25 cellular contexts compared by ENCODE assay signal in the genomic region with DNA sequence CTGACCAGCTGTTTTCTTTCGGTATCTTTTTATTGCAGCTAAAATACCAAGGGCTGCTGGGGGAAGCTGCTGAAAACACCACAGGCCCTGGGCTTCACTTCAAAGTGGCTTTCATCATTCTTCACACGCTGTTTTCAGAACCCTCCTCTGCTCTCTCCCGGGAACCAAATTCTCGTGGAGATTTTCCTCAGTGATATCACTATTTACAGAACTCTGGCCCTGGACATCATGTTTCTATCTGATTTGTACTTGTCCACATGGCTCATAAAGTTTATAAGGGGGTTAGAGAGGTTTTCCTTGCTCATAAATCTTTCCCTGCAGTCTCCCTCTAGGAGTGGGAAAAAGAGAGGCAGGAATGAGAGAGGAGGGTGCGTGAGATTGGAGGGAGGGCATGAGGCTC.
DNase-seq lines count a peak whose midpoint lies in the region; ATAC-seq, FAIRE-seq and TF ChIP-seq lines count a peak whose summit lies in the region.
"Had no signal": no experiment of that assay in that cellular context is flagged by ENCODE, and none has a peak within 500 bp of the region (broad histone marks: within the 10 kb centered on the region; RNA-seq: fewer than 3 reads in every experiment).

No MANE protein-coding gene starts in this region.

- POLR2A ChIA-PET in HEK293 (lab: Yijun Ruan, JAX) = no interaction called here

- FAIRE-seq in endometrium (lab: Jason Lieb, UNC) = peak; percentile 99
- FAIRE-seq: endothelial cell of umbilical vein, GM12878 had no signal

- no peak overlapping the region for H3K27ac ChIP-seq in HEK293 (ENCODE audit: extremely low read depth, low read depth, low read length)
- H3K27ac ChIP-seq: suprapubic skin, vagina had no signal

- no peak for DNase-seq in mucosa of descending colon
- no peak for DNase-seq in sciatic nerve (ENCODE audit: low spot score)
- DNase-seq in DMS53 (lab: John Stamatoyannopoulos, UW) = no peak
- no peak for DNase-seq in T1000 (lab: John Stamatoyannopoulos, UW)
- DNase-seq in mesenteric fat pad (ENCODE audit: low spot score) = no peak
- DNase-seq: activated B cell treated with CpG ODN at 0.5 μM for 24 hours, BE2C, DND-41, dorsolateral prefrontal cortex, head of caudate nucleus, HFFc6, KG1, mesendoderm, NCI-H1417 treated with DMSO at 0.1 percent for 48 hours, NCI-H2107, NCI-H446 treated with DMSO at 0.1 percent for 48 hours, OCI-M1 had no signal

- ATAC-seq in mucosa of descending colon (peak; percentile 20), sciatic nerve (peak; percentile 95), HG02870 (IDR thresholded peaks at IDR 0.05; ENCODE audit: unreplicated experiment) (no peak)
- ATAC-seq: GM12878 had no signal

- CTCF ChIA-PET in HEK293 (lab: Yijun Ruan, JAX) = interaction anchor here (1.0 kb wide), 1 partner anchor 446 kb away, joined by 4 read pairs; no protein-coding TSS in a partner anchor

- H3K9me3 ChIP-seq in HEK293 (ENCODE audit: control insufficient read depth, insufficient read depth, low read depth, low read length) (no peaks in the 10 kb centered on the region), mucosa of descending colon (no peaks in the 10 kb centered on the region)
- H3K9me3 ChIP-seq: BE2C, suprapubic skin, vagina had no signal

- H3K4me3 ChIP-seq in HEK293 (ENCODE audit: low read depth, low read length) (no peak overlapping the region), mucosa of descending colon (no peak overlapping the region)
- H3K4me3 ChIP-seq: dorsolateral prefrontal cortex, GM12878, smooth muscle cell, suprapubic skin, vagina had no signal

- H3K36me3 ChIP-seq in HEK293 (ENCODE audit: control insufficient read depth in 2 of 2, insufficient read depth in 1 of 2, low read length in 2 of 2) (no peaks in the 10 kb centered on the region), mucosa of descending colon (ENCODE audit: low read depth) (no peaks in the 10 kb centered on the region)
- H3K36me3 ChIP-seq: BE2C, suprapubic skin, vagina had no signal

- H3K4me1 ChIP-seq in HEK293 (ENCODE audit: control insufficient read depth, insufficient read depth, low read length) (no peaks in the 10 kb centered on the region), mucosa of descending colon (ENCODE audit: low read depth) (no peaks in the 10 kb centered on the region)
- H3K4me1 ChIP-seq: BE2C, suprapubic skin had no signal

- no peak for TF ChIP-seq CTCF in HEK293 (tag by site-specific recombination; IDR thresholded peaks at IDR 0.05)
- TF ChIP-seq CTCF in mucosa of descending colon (IDR thresholded peaks at IDR 0.05) = no peak

- intact Hi-C loops in mucosa of descending colon (cut with DNase I, micrococcal nuclease) (no loop called here), sciatic nerve (cut with DNase I) (no loop called here)

TF ChIP-seq in HEK293, 187 proteins besides CTCF, POLR2A, EP300 and RAD21:
- no peak for TF ChIP-seq ZSCAN16 (tag by site-specific recombination; IDR thresholded peaks at IDR 0.05)
- TF ChIP-seq, protein P1, sequence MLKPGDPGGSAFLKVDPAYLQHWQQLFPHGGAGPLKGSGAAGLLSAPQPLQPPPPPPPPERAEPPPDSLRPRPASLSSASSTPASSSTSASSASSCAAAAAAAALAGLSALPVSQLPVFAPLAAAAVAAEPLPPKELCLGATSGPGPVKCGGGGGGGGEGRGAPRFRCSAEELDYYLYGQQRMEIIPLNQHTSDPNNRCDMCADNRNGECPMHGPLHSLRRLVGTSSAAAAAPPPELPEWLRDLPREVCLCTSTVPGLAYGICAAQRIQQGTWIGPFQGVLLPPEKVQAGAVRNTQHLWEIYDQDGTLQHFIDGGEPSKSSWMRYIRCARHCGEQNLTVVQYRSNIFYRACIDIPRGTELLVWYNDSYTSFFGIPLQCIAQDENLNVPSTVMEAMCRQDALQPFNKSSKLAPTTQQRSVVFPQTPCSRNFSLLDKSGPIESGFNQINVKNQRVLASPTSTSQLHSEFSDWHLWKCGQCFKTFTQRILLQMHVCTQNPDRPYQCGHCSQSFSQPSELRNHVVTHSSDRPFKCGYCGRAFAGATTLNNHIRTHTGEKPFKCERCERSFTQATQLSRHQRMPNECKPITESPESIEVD (tag by site-specific recombination; IDR thresholded peaks at IDR 0.05) = peak; percentile 61
- TF ChIP-seq HOXA7 (CRISPR knock-in tag; IDR thresholded peaks at IDR 0.05; ENCODE audit: borderline replicate concordance) = no peak
- peak; percentile 50; the same call in 1 of the 2 replicates for TF ChIP-seq GLIS1 (tag by site-specific recombination; IDR thresholded peaks at IDR 0.05)
TF ChIP-seq in HEK293: peak in this region for 2.
